8 cellular contexts compared by ENCODE assay signal in genomic region chr18:21112543-21113105, GRCh38.
DNase-seq lines count a peak whose midpoint lies in the region; ATAC-seq and TF ChIP-seq lines count a peak whose summit lies in the region.

No MANE protein-coding gene starts in this region.

- in situ Hi-C loops in HAP-1 (cut with MboI; ENCODE audit: low sequenced_read_pairs), result loop anchor here (25.0 kb wide), 1 partner anchor 475 kb away; no protein-coding TSS in a partner anchor

- no peak overlapping the region for H3K4me3 Mint-ChIP-seq in stimulated activated effector memory CD8-positive, alpha-beta T cell treated with anti-CD3 and anti-CD28 coated beads, Interleukin-12 subunit alpha, Interleukin-12 subunit beta, amount 100 ng/mL, for 72 hours

- H3K27ac Mint-ChIP-seq in stimulated activated effector memory CD8-positive, alpha-beta T cell treated with anti-CD3 and anti-CD28 coated beads, Interleukin-12 subunit alpha, Interleukin-12 subunit beta, amount 100 ng/mL, for 72 hours, result peak overlapping the region; percentile 95

- H3K27me3 ChIP-seq in HAP-1 (ENCODE audit: low read depth) (no peaks in the 10 kb centered on the region), WERI-Rb-1 (ENCODE audit: insufficient read depth, low read depth, severe bottlenecking) (no peaks in the 10 kb centered on the region)

- H3K9me3 ChIP-seq in HAP-1 (no peaks in the 10 kb centered on the region), WERI-Rb-1 (ENCODE audit: severe bottlenecking) (no peaks in the 10 kb centered on the region)

- H3K27ac ChIP-seq in WERI-Rb-1, result no peak overlapping the region

- H3K9me3 Mint-ChIP-seq in stimulated activated effector memory CD8-positive, alpha-beta T cell treated with anti-CD3 and anti-CD28 coated beads, Interleukin-12 subunit alpha, Interleukin-12 subunit beta, amount 100 ng/mL, for 72 hours, result no peaks in the 10 kb centered on the region

- TF ChIP-seq CTCF in WERI-Rb-1 (IDR thresholded peaks at IDR 0.05; ENCODE audit: low read depth, low read length), result no peak

- peaks cover 6% of the 10 kb centered on the region for H3K4me1 ChIP-seq in HAP-1

- H3K36me3 ChIP-seq in HAP-1 (replicated peaks) (no peaks in the 10 kb centered on the region), WERI-Rb-1 (peaks cover 3% of the 10 kb centered on the region; the same call in 1 of the 2 replicates)

- H3K36me3 Mint-ChIP-seq in stimulated activated effector memory CD8-positive, alpha-beta T cell treated with anti-CD3 and anti-CD28 coated beads, Interleukin-12 subunit alpha, Interleukin-12 subunit beta, amount 100 ng/mL, for 72 hours, result peaks cover 12% of the 10 kb centered on the region

- peak overlapping the region; percentile 95 for H3K4me3 ChIP-seq in HAP-1
- H3K4me3 ChIP-seq in WERI-Rb-1 (ENCODE audit: low read depth, low read length), result peak overlapping the region; percentile 55

- ATAC-seq in stimulated activated effector memory CD8-positive, alpha-beta T cell treated with anti-CD3 and anti-CD28 coated beads, Interleukin-12 subunit alpha, Interleukin-12 subunit beta, amount 100 ng/mL, for 72 hours, result no peak
- no peak for ATAC-seq in GM19467 (IDR thresholded peaks at IDR 0.05; ENCODE audit: unreplicated experiment)

- no peaks in the 10 kb centered on the region for H3K4me1 Mint-ChIP-seq in stimulated activated effector memory CD8-positive, alpha-beta T cell treated with anti-CD3 and anti-CD28 coated beads, Interleukin-12 subunit alpha, Interleukin-12 subunit beta, amount 100 ng/mL, for 72 hours

- DNase-seq in HAP-1 (ENCODE audit: low spot score in 2 of 2) (no peak), WERI-Rb-1 (no peak), hepatic stellate cell (ENCODE audit: low spot score) (peak; percentile 28), iPS-NIHi7 (ENCODE audit: extremely low spot score) (no peak), NCI-H1694 treated with DMSO at 0.1 percent for 48 hours (lab: John Stamatoyannopoulos, UW) (no peak), pons (ENCODE audit: low spot score) (no peak)
- DNase-seq in stimulated activated effector memory CD8-positive, alpha-beta T cell treated with anti-CD3 and anti-CD28 coated beads, Interleukin-12 subunit alpha, Interleukin-12 subunit beta, amount 100 ng/mL, for 72 hours (ENCODE audit: low spot score in 2 of 2), result no peak
